8 cellular contexts compared by ENCODE assay signal in the genomic region with DNA sequence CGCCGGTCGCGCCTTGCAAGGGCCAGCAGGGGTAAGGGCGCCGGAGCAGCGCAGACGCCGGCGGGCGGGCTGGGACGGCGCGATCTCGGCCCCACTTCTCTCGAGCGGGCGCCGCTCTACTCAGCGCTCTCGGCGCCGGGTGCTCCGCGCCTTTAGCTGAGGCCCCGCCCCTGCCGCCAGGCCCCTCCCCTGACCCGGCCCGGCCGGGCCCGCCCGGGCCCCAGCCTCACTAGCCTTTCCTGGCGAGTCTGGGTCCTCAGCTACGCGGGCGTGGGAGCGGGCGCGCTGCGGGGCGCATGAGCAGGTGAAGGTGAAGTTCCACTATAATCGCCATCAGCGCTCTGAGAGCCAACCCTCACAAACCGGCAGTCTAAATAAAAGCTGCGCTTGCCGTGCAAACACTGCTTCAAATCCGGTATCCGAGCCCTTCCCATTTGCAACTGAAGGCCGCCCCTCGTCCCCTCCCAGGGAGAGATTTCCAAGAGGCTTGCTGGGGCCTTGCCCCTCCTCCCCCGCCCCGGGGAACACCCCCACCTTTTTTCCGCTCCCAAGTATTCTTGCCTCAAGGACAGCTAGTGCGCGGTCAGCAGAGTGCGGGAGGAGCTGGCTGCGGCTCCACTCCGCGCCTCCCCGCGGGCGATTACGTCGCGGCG. TPM values are rescaled to one million over a fixed set of nuclear protein-coding genes. Genes with fewer than 3 reads are reported as not detected.
DNase-seq lines count a peak whose midpoint lies in the region; ATAC-seq and TF ChIP-seq lines count a peak whose summit lies in the region.

RPP25 (minus strand) TSS at position 125 of the 653 bp plus-strand sequence. CDS start 189 bp downstream, outside the sequence.

- H3K27me3 Mint-ChIP-seq in HFFc6 (ENCODE audit: insufficient read depth) (peaks cover 14% of the 10 kb centered on the region), WTC11 (ENCODE audit: low read depth) (peaks cover 56% of the 10 kb centered on the region)

- peak within 1 kb of the TSS; percentile 96 for H3K4me2 ChIP-seq in smooth muscle cell

- H3K4me1 Mint-ChIP-seq in HFFc6 (ENCODE audit: low read depth) (peaks cover 42% of the 10 kb centered on the region), WTC11 (peaks cover 39% of the 10 kb centered on the region)

- CTCF ChIA-PET in GM10248 (lab: Yijun Ruan, JAX) (interaction anchor here (0.8 to 4.4 kb wide), 11 partner anchors 9 to 635 kb away, joined by 3 to 33 read pairs (median 4); no protein-coding TSS in a partner anchor), WTC11 (lab: Charles Lee) (interaction anchor here (0.8 to 4.0 kb wide), 17 partner anchors 20 to 351 kb away, joined by 3 to 24 read pairs (median 5); partner anchors contain the start of genes C15orf39, CPLX3, PPCDC and SCAMP5)

- H3K27ac Mint-ChIP-seq in HFFc6: peak within 1 kb of the TSS; percentile 70
- H3K27ac Mint-ChIP-seq in WTC11: peak within 1 kb of the TSS; percentile 78; the same call in 1 of the 2 replicates

- H3K79me2 ChIP-seq in smooth muscle cell (ENCODE audit: low read depth): no peaks in the 10 kb centered on the region

- H3K27ac ChIP-seq in smooth muscle cell (ENCODE audit: low read depth): peak within 1 kb of the TSS; percentile 81

- peaks cover 23% of the 10 kb centered on the region for H3K4me1 ChIP-seq in smooth muscle cell (ENCODE audit: low read depth)

- H3K27me3 ChIP-seq in smooth muscle cell (ENCODE audit: low read depth): peaks cover 6% of the 10 kb centered on the region

- TF ChIP-seq CTCF in GM10248 (IDR thresholded peaks at IDR 0.05; ENCODE audit: control extremely low read depth, extremely low read depth, low read depth, missing control alignments): no peak
- TF ChIP-seq CTCF in HFFc6 (IDR thresholded peaks at IDR 0.05): no peak
- TF ChIP-seq CTCF in WTC11 (IDR thresholded peaks at IDR 0.05): no peak
- no peak for TF ChIP-seq CTCF in smooth muscle cell (IDR thresholded peaks at IDR 0.05; ENCODE audit: borderline replicate concordance, insufficient read depth, poor library complexity, severe bottlenecking)

- peaks cover 20% of the 10 kb centered on the region for H4K20me1 ChIP-seq in smooth muscle cell (ENCODE audit: low read depth)

- no peaks in the 10 kb centered on the region for H3K9me3 ChIP-seq in smooth muscle cell (replicated peaks; ENCODE audit: low read depth)

- H3K9ac ChIP-seq in smooth muscle cell (ENCODE audit: low read depth): peak within 1 kb of the TSS; percentile 67

- no peaks in the 10 kb centered on the region for H3K36me3 ChIP-seq in smooth muscle cell (ENCODE audit: low read depth)

- H3K36me3 Mint-ChIP-seq in HFFc6 (ENCODE audit: low read depth) (no peaks in the 10 kb centered on the region), WTC11 (no peaks in the 10 kb centered on the region)

- POLR2A ChIA-PET in GM10248 (lab: Yijun Ruan, JAX): interaction anchor here (0.9 kb wide), 1 partner anchor 180 kb away, joined by 4 read pairs; no protein-coding TSS in a partner anchor
- POLR2A ChIA-PET in WTC11 (lab: Charles Lee): interaction anchor here (0.6 to 2.1 kb wide), 8 partner anchors 31 to 109 kb away, joined by 3 to 14 read pairs (median 3); partner anchors contain the start of genes PPCDC and SCAMP5

- ATAC-seq in WTC11 (peak; percentile 79), GM18519 (IDR thresholded peaks at IDR 0.05; ENCODE audit: low FRiP score, unreplicated experiment) (no peak)

- peak within 1 kb of the TSS; percentile 80 for H2AFZ ChIP-seq in smooth muscle cell (ENCODE audit: low read depth)

- H3K4me3 ChIP-seq in smooth muscle cell: peak within 1 kb of the TSS; percentile 60

- 0% methylated on average over 45 of the region's 66 CpGs for WGBS in smooth muscle cell (ENCODE audit: low lambda C conversion rate)

- peaks cover 15% of the 10 kb centered on the region for H3F3A ChIP-seq in smooth muscle cell (ENCODE audit: low read depth)

- H3K9me3 Mint-ChIP-seq in HFFc6 (no peaks in the 10 kb centered on the region), WTC11 (no peaks in the 10 kb centered on the region)

- DNase-seq in GM10248 (ENCODE audit: extremely low spot score) (peak; percentile 88), HFFc6 (peak; percentile 57), NCI-H1105 treated with DMSO at 0.1 percent for 48 hours (lab: John Stamatoyannopoulos, UW) (peak; percentile 53), WTC11 (ENCODE audit: low spot score) (peak; percentile 86), iris pigment epithelial cell (ENCODE audit: low read depth) (peak; percentile 78), smooth muscle cell (lab: John Stamatoyannopoulos, UW; ENCODE audit: unreplicated experiment) (peak; percentile 92)
- peak; percentile 40 for DNase-seq in central memory CD4-positive, alpha-beta T cell

- H3K4me3 Mint-ChIP-seq in HFFc6 (peak within 1 kb of the TSS; percentile 90), WTC11 (peak within 1 kb of the TSS; percentile 88)

TF ChIP-seq in WTC11, 78 proteins besides CTCF, POLR2A, EP300 and RAD21 (continues in another document):
- TF ChIP-seq FOXP1 (CRISPR knock-in tag; IDR thresholded peaks at IDR 0.05; ENCODE audit: borderline replicate concordance): no peak
- peak; percentile 78; the same call in 1 of the 2 replicates for TF ChIP-seq E2F1 (CRISPR knock-in tag; IDR thresholded peaks at IDR 0.05)
- TF ChIP-seq SP1 (CRISPR knock-in tag; conservative IDR thresholded peaks at IDR 0.05): peak; percentile 10; the same call in 1 of the 2 replicates
- TF ChIP-seq, protein P1, sequence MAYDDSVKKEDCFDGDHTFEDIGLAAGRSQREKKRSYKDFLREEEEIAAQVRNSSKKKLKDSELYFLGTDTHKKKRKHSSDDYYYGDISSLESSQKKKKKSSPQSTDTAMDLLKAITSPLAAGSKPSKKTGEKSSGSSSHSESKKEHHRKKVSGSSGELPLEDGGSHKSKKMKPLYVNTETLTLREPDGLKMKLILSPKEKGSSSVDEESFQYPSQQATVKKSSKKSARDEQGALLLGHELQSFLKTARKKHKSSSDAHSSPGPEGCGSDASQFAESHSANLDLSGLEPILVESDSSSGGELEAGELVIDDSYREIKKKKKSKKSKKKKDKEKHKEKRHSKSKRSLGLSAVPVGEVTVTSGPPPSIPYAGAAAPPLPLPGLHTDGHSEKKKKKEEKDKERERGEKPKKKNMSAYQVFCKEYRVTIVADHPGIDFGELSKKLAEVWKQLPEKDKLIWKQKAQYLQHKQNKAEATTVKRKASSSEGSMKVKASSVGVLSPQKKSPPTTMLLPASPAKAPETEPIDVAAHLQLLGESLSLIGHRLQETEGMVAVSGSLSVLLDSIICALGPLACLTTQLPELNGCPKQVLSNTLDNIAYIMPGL (CRISPR knock-in tag; IDR thresholded peaks at IDR 0.05): no peak
- TF ChIP-seq, protein P2, sequence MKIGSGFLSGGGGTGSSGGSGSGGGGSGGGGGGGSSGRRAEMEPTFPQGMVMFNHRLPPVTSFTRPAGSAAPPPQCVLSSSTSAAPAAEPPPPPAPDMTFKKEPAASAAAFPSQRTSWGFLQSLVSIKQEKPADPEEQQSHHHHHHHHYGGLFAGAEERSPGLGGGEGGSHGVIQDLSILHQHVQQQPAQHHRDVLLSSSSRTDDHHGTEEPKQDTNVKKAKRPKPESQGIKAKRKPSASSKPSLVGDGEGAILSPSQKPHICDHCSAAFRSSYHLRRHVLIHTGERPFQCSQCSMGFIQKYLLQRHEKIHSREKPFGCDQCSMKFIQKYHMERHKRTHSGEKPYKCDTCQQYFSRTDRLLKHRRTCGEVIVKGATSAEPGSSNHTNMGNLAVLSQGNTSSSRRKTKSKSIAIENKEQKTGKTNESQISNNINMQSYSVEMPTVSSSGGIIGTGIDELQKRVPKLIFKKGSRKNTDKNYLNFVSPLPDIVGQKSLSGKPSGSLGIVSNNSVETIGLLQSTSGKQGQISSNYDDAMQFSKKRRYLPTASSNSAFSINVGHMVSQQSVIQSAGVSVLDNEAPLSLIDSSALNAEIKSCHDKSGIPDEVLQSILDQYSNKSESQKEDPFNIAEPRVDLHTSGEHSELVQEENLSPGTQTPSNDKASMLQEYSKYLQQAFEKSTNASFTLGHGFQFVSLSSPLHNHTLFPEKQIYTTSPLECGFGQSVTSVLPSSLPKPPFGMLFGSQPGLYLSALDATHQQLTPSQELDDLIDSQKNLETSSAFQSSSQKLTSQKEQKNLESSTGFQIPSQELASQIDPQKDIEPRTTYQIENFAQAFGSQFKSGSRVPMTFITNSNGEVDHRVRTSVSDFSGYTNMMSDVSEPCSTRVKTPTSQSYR (CRISPR knock-in tag; IDR thresholded peaks at IDR 0.05): 0 out of 2 replicates have a peak, but pooled peaks have one; percentile 17
- no peak for TF ChIP-seq IRF2 (CRISPR knock-in tag; IDR thresholded peaks at IDR 0.05; ENCODE audit: borderline replicate concordance, low read depth)
- no peak for TF ChIP-seq ZNF416 (CRISPR knock-in tag; IDR thresholded peaks at IDR 0.05)
- 0 out of 2 replicates have a peak, but pooled peaks have one; percentile 34 for TF ChIP-seq NFATC4 (CRISPR knock-in tag; IDR thresholded peaks at IDR 0.05)
- 0 out of 2 replicates have a peak, but pooled peaks have one; percentile 48 for TF ChIP-seq FOXJ3 (CRISPR knock-in tag; IDR thresholded peaks at IDR 0.05; ENCODE audit: borderline replicate concordance)
- TF ChIP-seq ZMAT4 (CRISPR knock-in tag; IDR thresholded peaks at IDR 0.05): no peak
- no peak for TF ChIP-seq TP53 (CRISPR knock-in tag; IDR thresholded peaks at IDR 0.05)
- no peak for TF ChIP-seq CBFB (CRISPR knock-in tag; IDR thresholded peaks at IDR 0.05; ENCODE audit: low read depth)
- TF ChIP-seq OVOL2 (CRISPR knock-in tag; IDR thresholded peaks at IDR 0.05; ENCODE audit: borderline replicate concordance): no peak
- TF ChIP-seq ESRRA (CRISPR knock-in tag; IDR thresholded peaks at IDR 0.05; ENCODE audit: borderline replicate concordance): peak; percentile 43; the same call in 1 of the 2 replicates

RNA-seq across cellular contexts. Expression of gene RPP25, which starts in this region (rescaled TPM):
- 1 to 10 TPM in 5 of 6 experiments, under 1 TPM in 1; 0.76 to 1.7 (median 1.5) TPM for total RNA-seq in HFFc6 (2021; fragmentation: NEBNext Ultra II Directional; extraction: Animal tissue kit (Norgen Biotek cat#: 25700))
- total RNA-seq in WTC11 (2021) (28.3 to 31.3 TPM (median 29.0 TPM) in 3 replicates), smooth muscle cell (5.5 and 8.7 TPM in 2 replicates)
- 24.0 and 26.2 TPM in 2 replicates for polyA plus RNA-seq in smooth muscle cell

Comparison
In these comparisons a context has a peak if more than half of its experiments do, and no peak if none do; other contexts are left out.
1. DNase-seq: peak in every context shown above with its lines; median percentile 92 in smooth muscle cell; 88 in GM10248; 86 in WTC11; 78 in iris pigment epithelial cell; 57 in HFFc6; 53 in NCI-H1105 treated with DMSO at 0.1 percent for 48 hours; 40 in central memory CD4-positive, alpha-beta T cell.